ENCODE assay signal across 14 cellular contexts in the genomic region with DNA sequence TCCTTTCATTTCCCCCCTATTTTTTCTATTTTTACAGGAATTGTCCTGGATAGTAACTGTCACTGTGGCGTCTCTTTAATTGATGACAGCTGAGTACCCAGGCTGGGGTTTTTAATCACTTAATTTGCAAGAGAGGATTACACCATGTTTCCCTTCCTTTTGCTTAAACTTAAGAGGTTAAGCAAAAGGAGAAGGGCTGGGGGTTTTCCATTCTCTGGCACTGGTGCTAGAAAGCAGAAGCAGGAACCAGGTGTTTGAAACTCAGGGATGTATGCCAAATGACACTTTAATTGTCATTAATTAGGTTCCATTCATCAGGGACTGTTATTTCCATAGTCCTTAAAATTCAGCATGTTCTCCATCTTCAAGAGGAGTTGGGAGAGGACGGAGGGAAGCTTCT.
"Had no signal": no experiment of that assay in that cellular context is flagged by ENCODE, and none has a peak within 500 bp of the region (broad histone marks: within the 10 kb centered on the region; RNA-seq: fewer than 3 reads in every experiment).

No MANE protein-coding gene starts in this region.

- H3K27ac ChIP-seq: body of pancreas, esophagus muscularis mucosa, hepatocyte, upper lobe of right lung had no signal

- DNase-seq: activated B cell treated with CpG ODN at 0.5 μM for 24 hours; activated CD4-positive, alpha-beta memory T cell treated with anti-CD3 and anti-CD28 coated beads, Interleukin-2, amount 10 ng/mL, durations not matched to agents 7 days and 5 days; activated CD4-positive, alpha-beta T cell treated with anti-CD3 and anti-CD28 coated beads for 4 hours; activated CD8-positive, alpha-beta memory T cell treated with anti-CD3 and anti-CD28 coated beads, Interleukin-2, amount 10 ng/mL, durations not matched to agents 7 days and 5 days; activated naive CD8-positive, alpha-beta T cell treated with anti-CD3 and anti-CD28 coated beads, Interleukin-2, amount 10 ng/mL, durations not matched to agents 7 days and 5 days; body of pancreas; dermis blood vessel endothelial cell; effector memory CD4-positive, alpha-beta T cell; mucosa of descending colon; naive B cell; stimulated activated naive B cell treated with anti-CD40 and anti-IgM and Interleukin-4, amounts not matched to agents 10 μg/mL and 1 μg/mL and 100 μg/mL, for 72 hours; upper lobe of right lung had no signal

- ATAC-seq: activated CD8-positive, alpha-beta memory T cell treated with anti-CD3 and anti-CD28 coated beads, Interleukin-2, amount 10 ng/mL, durations not matched to agents 7 days and 5 days; body of pancreas; mucosa of descending colon; stimulated activated naive B cell treated with anti-CD40 and anti-IgM and Interleukin-4, amounts not matched to agents 10 μg/mL and 1 μg/mL and 100 μg/mL, for 72 hours; upper lobe of right lung had no signal

- H3K36me3 ChIP-seq: esophagus muscularis mucosa, upper lobe of right lung had no signal

- H3K27me3 ChIP-seq: body of pancreas, esophagus muscularis mucosa, hepatocyte, upper lobe of right lung had no signal

- H3K9me3 ChIP-seq: body of pancreas, esophagus muscularis mucosa had no signal

- H3K4me3 ChIP-seq: body of pancreas, esophagus muscularis mucosa, hepatocyte, mucosa of descending colon, upper lobe of right lung had no signal
